In the genomic region with DNA sequence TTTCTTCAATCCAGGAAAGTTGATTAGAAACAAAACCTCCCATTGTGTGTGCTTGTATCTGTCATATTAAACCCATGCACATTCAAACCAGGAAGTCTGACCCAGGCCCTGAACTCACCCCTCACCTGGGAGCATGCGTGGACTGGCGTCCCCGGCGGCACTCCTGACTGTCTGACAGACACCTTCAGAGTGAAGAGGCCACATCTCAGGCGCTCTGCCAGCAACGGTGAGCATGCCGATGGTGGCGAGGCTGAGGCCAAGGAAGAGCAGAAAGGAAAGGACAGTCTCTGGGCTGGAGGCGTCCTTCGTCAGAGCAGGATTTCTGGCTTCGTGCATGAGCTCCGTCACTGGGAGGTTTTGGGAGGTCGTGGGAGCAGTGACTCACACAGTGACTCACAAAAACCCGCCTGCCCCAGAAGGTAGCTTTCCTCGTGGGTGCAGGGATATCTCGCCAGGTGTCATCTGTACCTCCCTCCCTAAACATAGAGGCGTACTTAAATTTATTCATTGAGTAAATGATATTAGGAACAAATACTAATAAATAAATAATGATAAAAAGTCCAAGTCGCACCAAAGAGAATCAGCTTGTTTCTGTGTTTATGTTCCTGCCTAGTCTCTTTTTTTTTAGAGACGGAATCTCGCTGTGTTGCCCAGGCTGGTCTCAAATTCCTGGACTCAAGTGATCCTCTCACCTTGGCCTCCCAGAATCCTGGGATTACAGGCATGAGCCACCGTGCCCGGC, we compare ENCODE assay signal across 1 cellular context.
TF ChIP-seq lines count a peak whose summit lies in the region.

No MANE protein-coding gene starts in this region.

TF ChIP-seq in GM23338, 12 proteins besides CTCF, POLR2A, EP300 and RAD21 (continued from another document):
- no peak for TF ChIP-seq ZNF462 (CRISPR knock-in tag; IDR thresholded peaks at IDR 0.05)
- TF ChIP-seq, protein P1, sequence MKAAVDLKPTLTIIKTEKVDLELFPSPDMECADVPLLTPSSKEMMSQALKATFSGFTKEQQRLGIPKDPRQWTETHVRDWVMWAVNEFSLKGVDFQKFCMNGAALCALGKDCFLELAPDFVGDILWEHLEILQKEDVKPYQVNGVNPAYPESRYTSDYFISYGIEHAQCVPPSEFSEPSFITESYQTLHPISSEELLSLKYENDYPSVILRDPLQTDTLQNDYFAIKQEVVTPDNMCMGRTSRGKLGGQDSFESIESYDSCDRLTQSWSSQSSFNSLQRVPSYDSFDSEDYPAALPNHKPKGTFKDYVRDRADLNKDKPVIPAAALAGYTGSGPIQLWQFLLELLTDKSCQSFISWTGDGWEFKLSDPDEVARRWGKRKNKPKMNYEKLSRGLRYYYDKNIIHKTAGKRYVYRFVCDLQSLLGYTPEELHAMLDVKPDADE (IDR thresholded peaks at IDR 0.05), result no peak
- no peak for TF ChIP-seq ZNF114 (CRISPR knock-in tag; IDR thresholded peaks at IDR 0.05)
